ENCODE assay signal across 8 cellular contexts in the genomic region with DNA sequence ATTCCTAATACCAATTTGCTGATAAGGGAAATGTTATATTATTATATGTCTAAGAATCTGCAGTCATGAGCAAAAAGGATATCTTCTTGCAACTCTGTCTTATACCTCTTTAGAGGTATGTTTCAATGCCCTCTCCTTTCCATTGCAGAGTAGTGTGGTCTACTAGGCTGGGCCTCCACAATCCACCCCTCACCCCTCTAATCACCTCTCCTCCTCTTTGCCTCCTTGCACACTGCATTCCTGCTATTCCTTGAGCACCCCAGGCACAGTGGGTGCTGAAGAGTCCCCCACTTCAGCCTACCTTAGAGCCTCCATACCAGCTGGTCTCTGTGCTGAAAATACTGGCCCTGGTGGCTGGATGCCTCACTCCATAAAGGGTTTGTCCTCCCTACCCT. TPM values are rescaled to one million over a fixed set of nuclear protein-coding genes. Genes with fewer than 3 reads are reported as not detected.
A peak's percentile ranks its signal among the peaks of the same experiment; 100 is the strongest.
DNase-seq lines count a peak whose midpoint lies in the region; ATAC-seq and TF ChIP-seq lines count a peak whose summit lies in the region.

No MANE protein-coding gene starts in this region.

- ATAC-seq in GM19043 (IDR thresholded peaks at IDR 0.05; ENCODE audit: low read depth, unreplicated experiment) (peak; percentile 24), HG02763 (IDR thresholded peaks at IDR 0.05; ENCODE audit: unreplicated experiment) (peak; percentile 23), HG03196 (IDR thresholded peaks at IDR 0.05; ENCODE audit: unreplicated experiment) (no peak)
- peak; percentile 41 for ATAC-seq in activated CD8-positive, alpha-beta T cell treated with anti-CD3 and anti-CD28 coated beads for 36 hours

- no peak for TF ChIP-seq CTCF in activated CD8-positive, alpha-beta T cell treated with anti-CD3 and anti-CD28 coated beads for 36 hours (IDR thresholded peaks at IDR 0.05)
- TF ChIP-seq CTCF in spleen (IDR thresholded peaks at IDR 0.05 in 8 of 11, conservative IDR thresholded peaks at IDR 0.05 in 3 of 11) (no peak), HFFc6 (IDR thresholded peaks at IDR 0.05) (no peak)

- peak overlapping the region; percentile 54 for H3K4me3 Mint-ChIP-seq in activated CD8-positive, alpha-beta T cell treated with anti-CD3 and anti-CD28 coated beads for 36 hours
- no peak overlapping the region for H3K4me3 Mint-ChIP-seq in HFFc6

- H3K9me3 ChIP-seq in spleen, result no peaks in the 10 kb centered on the region

- peak; percentile 13 for DNase-seq in activated CD8-positive, alpha-beta T cell treated with anti-CD3 and anti-CD28 coated beads for 36 hours
- DNase-seq in spleen (no peak), D341Med (ENCODE audit: low spot score) (no peak), anterior cingulate cortex (lab: John Stamatoyannopoulos, UW) (no peak), HFFc6 (no peak)

- H3K27me3 Mint-ChIP-seq in activated CD8-positive, alpha-beta T cell treated with anti-CD3 and anti-CD28 coated beads for 36 hours, result no peaks in the 10 kb centered on the region
- H3K27me3 Mint-ChIP-seq in HFFc6 (ENCODE audit: insufficient read depth), result peaks cover 4% of the 10 kb centered on the region

- H3K36me3 ChIP-seq in spleen, result peaks cover 0 to 12% (median 0%) of the 10 kb centered on the region in 6 donors

- POLR2A ChIA-PET in activated CD8-positive, alpha-beta T cell treated with anti-CD3 and anti-CD28 coated beads for 36 hours (lab: Charles Lee), result interaction anchor here (0.6 to 2.3 kb wide), 3 partner anchors 8 to 1601 kb away, joined by 3 to 17 read pairs (median 5); no protein-coding TSS in a partner anchor

- H3K27ac ChIP-seq in spleen, result peak overlapping the region; percentile 62 to 90 (median 81)

- peaks cover 0 to 54% (median 40%) of the 10 kb centered on the region in 6 donors for H3K4me1 ChIP-seq in spleen

- CTCF ChIA-PET in activated CD8-positive, alpha-beta T cell treated with anti-CD3 and anti-CD28 coated beads for 36 hours (lab: Charles Lee), result interaction anchor here (0.9 to 5.5 kb wide), 7 partner anchors 8 to 198 kb away, joined by 3 to 22 read pairs (median 5); no protein-coding TSS in a partner anchor

- no peaks in the 10 kb centered on the region for H3K27me3 ChIP-seq in spleen (replicated peaks in 1 of 7)

- H3K4me1 Mint-ChIP-seq in activated CD8-positive, alpha-beta T cell treated with anti-CD3 and anti-CD28 coated beads for 36 hours (ENCODE audit: low read depth), result peaks cover 48% of the 10 kb centered on the region
- H3K4me1 Mint-ChIP-seq in HFFc6 (ENCODE audit: low read depth), result peaks cover 54% of the 10 kb centered on the region

- H3K4me3 ChIP-seq in spleen, result peak overlapping the region in 1 of 8 donors; percentile 44

- intact Hi-C loops in activated CD8-positive, alpha-beta T cell treated with anti-CD3 and anti-CD28 coated beads for 36 hours (cut with micrococcal nuclease), result no loop called here
- intact Hi-C loops in spleen (cut with DNase I; ENCODE audit: low total_unique reads), result no loop called here

- peaks cover 3% of the 10 kb centered on the region for H3K9me3 Mint-ChIP-seq in activated CD8-positive, alpha-beta T cell treated with anti-CD3 and anti-CD28 coated beads for 36 hours
- H3K9me3 Mint-ChIP-seq in HFFc6, result no peaks in the 10 kb centered on the region

- H3K36me3 Mint-ChIP-seq in activated CD8-positive, alpha-beta T cell treated with anti-CD3 and anti-CD28 coated beads for 36 hours (ENCODE audit: low read depth), result peaks cover 28% of the 10 kb centered on the region
- H3K36me3 Mint-ChIP-seq in HFFc6 (ENCODE audit: low read depth), result peaks cover 5% of the 10 kb centered on the region

- no peak for TF ChIP-seq POLR2A in spleen (IDR thresholded peaks at IDR 0.05)

- H3K27ac Mint-ChIP-seq in activated CD8-positive, alpha-beta T cell treated with anti-CD3 and anti-CD28 coated beads for 36 hours, result peak overlapping the region; percentile 93
- no peak overlapping the region for H3K27ac Mint-ChIP-seq in HFFc6

RNA-seq across cellular contexts. Expression of a gene that starts 26.9 kb away (rescaled TPM):
- total RNA-seq in activated CD8-positive, alpha-beta T cell treated with anti-CD3 and anti-CD28 coated beads for 36 hours, result 1 to 10 TPM; 2.7 to 4.6 TPM
- total RNA-seq in spleen, result 10 to 100 TPM in 2 of 7 donors, 1 to 10 TPM in 5; 4.3 to 12.2 (median 6.6) TPM
- polyA plus RNA-seq in spleen, result 1 to 10 TPM; 1.4 to 2.1 (median 1.5) TPM
- 1 to 10 TPM; 1.8 to 3.6 (median 2.7) TPM for total RNA-seq in HFFc6 (2021; fragmentation: NEBNext Ultra II Directional; extraction: Animal tissue kit (Norgen Biotek cat#: 25700))
